16 cellular contexts compared by ENCODE assay signal in genomic region chr5:131749723-131750470, GRCh38. TPM values are rescaled to one million over a fixed set of nuclear protein-coding genes. Genes with fewer than 3 reads are reported as not detected.
A peak's percentile ranks its signal among the peaks of the same experiment; 100 is the strongest.
DNase-seq lines count a peak whose midpoint lies in the region; FAIRE-seq and TF ChIP-seq lines count a peak whose summit lies in the region.
"Had no signal": no experiment of that assay in that cellular context is flagged by ENCODE, and none has a peak within 500 bp of the region (broad histone marks: within the 10 kb centered on the region; RNA-seq: fewer than 3 reads in every experiment).

No MANE protein-coding gene starts in this region.

- no peaks in the 10 kb centered on the region for H3K9me3 Mint-ChIP-seq in activated naive CD8-positive, alpha-beta T cell (ENCODE audit: low read depth)
- H3K9me3 Mint-ChIP-seq in activated naive CD8-positive, alpha-beta T cell treated with anti-CD3 and anti-CD28 coated beads for 36 hours, result peaks cover 6% of the 10 kb centered on the region

- peak; percentile 51 for FAIRE-seq in GM12892 (lab: Jason Lieb, UNC)
- FAIRE-seq in bronchial epithelial cell (lab: Jason Lieb, UNC), result peak; percentile 77

- H3K27me3 ChIP-seq in bronchial epithelial cell (ENCODE audit: control insufficient read depth, insufficient read depth, low read length) (no peaks in the 10 kb centered on the region), neutrophil (no peaks in the 10 kb centered on the region)
- H3K27me3 ChIP-seq: BLaER1, SJCRH30 had no signal

- no peak for TF ChIP-seq POLR2A in GM12892 (IDR thresholded peaks at IDR 0.05; ENCODE audit: low read depth, low read length)

- H3K27ac Mint-ChIP-seq in activated naive CD8-positive, alpha-beta T cell, result peak overlapping the region; percentile 29
- H3K27ac Mint-ChIP-seq in activated naive CD8-positive, alpha-beta T cell treated with anti-CD3 and anti-CD28 coated beads for 36 hours, result no peak overlapping the region

- H3K4me3 ChIP-seq in bronchial epithelial cell (ENCODE audit: low read depth, low read length) (no peak overlapping the region), neutrophil (ENCODE audit: low read depth in 1 of 2, low read length in 1 of 2) (no peak overlapping the region)
- H3K4me3 ChIP-seq: BLaER1, SJCRH30 had no signal

- TF ChIP-seq CTCF in bronchial epithelial cell (IDR thresholded peaks at IDR 0.05; ENCODE audit: insufficient read depth, low read length, severe bottlenecking), result no peak
- no peak for TF ChIP-seq CTCF in neutrophil (IDR thresholded peaks at IDR 0.05)

- H3K4me1 ChIP-seq in neutrophil (ENCODE audit: control insufficient read depth in 1 of 2, insufficient read depth in 1 of 2, low read depth in 1 of 2, low read length in 1 of 2), result peaks cover 37 to 54% of the 10 kb centered on the region in 2 experiments
- H3K4me1 ChIP-seq: SJCRH30 had no signal

- no peaks in the 10 kb centered on the region for H3K9me3 ChIP-seq in neutrophil
- H3K9me3 ChIP-seq: SJCRH30 had no signal

- H3K27ac ChIP-seq in neutrophil, result peak overlapping the region; percentile 86
- H3K27ac ChIP-seq: BLaER1, RWPE1, SJCRH30 had no signal

- peaks cover 52% of the 10 kb centered on the region for H3K4me1 Mint-ChIP-seq in activated naive CD8-positive, alpha-beta T cell (ENCODE audit: low read depth)
- H3K4me1 Mint-ChIP-seq in activated naive CD8-positive, alpha-beta T cell treated with anti-CD3 and anti-CD28 coated beads for 36 hours, result peaks cover 33% of the 10 kb centered on the region

- H3K36me3 Mint-ChIP-seq in activated naive CD8-positive, alpha-beta T cell, result peaks cover 5% of the 10 kb centered on the region
- peaks cover 24% of the 10 kb centered on the region for H3K36me3 Mint-ChIP-seq in activated naive CD8-positive, alpha-beta T cell treated with anti-CD3 and anti-CD28 coated beads for 36 hours

- H3K4me3 Mint-ChIP-seq in activated naive CD8-positive, alpha-beta T cell, result no peak overlapping the region
- H3K4me3 Mint-ChIP-seq in activated naive CD8-positive, alpha-beta T cell treated with anti-CD3 and anti-CD28 coated beads for 36 hours, result no peak overlapping the region

- H3K27me3 Mint-ChIP-seq in activated naive CD8-positive, alpha-beta T cell, result no peaks in the 10 kb centered on the region
- H3K27me3 Mint-ChIP-seq in activated naive CD8-positive, alpha-beta T cell treated with anti-CD3 and anti-CD28 coated beads for 36 hours, result no peaks in the 10 kb centered on the region

- DNase-seq in activated naive CD8-positive, alpha-beta T cell treated with anti-CD3 and anti-CD28 coated beads for 36 hours, result no peak
- DNase-seq in GM12892 (ENCODE audit: insufficient read length) (no peak), bronchial epithelial cell (ENCODE audit: low read depth) (peak; percentile 26), NCI-H82 (lab: John Stamatoyannopoulos, UW) (no peak), NCI-H1930 (lab: John Stamatoyannopoulos, UW) (no peak), epidermal melanocyte (ENCODE audit: insufficient read length, low spot score) (no peak)
- DNase-seq: KBM-7, NCI-H1417 treated with DMSO at 0.1 percent for 48 hours, NCI-H2029 treated with DMSO at 0.1 percent for 48 hours, NCI-H2171 treated with DMSO at 0.1 percent for 48 hours, NCI-H748 treated with DMSO at 0.1 percent for 48 hours, SJCRH30 had no signal

- no peaks in the 10 kb centered on the region for H3K36me3 ChIP-seq in bronchial epithelial cell (ENCODE audit: control insufficient read depth, insufficient read depth, low read length)
- H3K36me3 ChIP-seq in neutrophil, result no peaks in the 10 kb centered on the region
- H3K36me3 ChIP-seq: SJCRH30 had no signal

RNA-seq across cellular contexts. Expression of gene FNIP1, which starts 46.9 kb away (rescaled TPM):
- 10 to 100 TPM; 14.9 to 15.7 TPM for total RNA-seq in activated naive CD8-positive, alpha-beta T cell treated with anti-CD3 and anti-CD28 coated beads for 36 hours
- 12.7 TPM for polyA plus RNA-seq in GM12892 (2012; ENCODE audit: missing spikeins)
- 36.7 and 45.0 TPM in 2 replicates for total RNA-seq in bronchial epithelial cell
